In the genomic region with DNA sequence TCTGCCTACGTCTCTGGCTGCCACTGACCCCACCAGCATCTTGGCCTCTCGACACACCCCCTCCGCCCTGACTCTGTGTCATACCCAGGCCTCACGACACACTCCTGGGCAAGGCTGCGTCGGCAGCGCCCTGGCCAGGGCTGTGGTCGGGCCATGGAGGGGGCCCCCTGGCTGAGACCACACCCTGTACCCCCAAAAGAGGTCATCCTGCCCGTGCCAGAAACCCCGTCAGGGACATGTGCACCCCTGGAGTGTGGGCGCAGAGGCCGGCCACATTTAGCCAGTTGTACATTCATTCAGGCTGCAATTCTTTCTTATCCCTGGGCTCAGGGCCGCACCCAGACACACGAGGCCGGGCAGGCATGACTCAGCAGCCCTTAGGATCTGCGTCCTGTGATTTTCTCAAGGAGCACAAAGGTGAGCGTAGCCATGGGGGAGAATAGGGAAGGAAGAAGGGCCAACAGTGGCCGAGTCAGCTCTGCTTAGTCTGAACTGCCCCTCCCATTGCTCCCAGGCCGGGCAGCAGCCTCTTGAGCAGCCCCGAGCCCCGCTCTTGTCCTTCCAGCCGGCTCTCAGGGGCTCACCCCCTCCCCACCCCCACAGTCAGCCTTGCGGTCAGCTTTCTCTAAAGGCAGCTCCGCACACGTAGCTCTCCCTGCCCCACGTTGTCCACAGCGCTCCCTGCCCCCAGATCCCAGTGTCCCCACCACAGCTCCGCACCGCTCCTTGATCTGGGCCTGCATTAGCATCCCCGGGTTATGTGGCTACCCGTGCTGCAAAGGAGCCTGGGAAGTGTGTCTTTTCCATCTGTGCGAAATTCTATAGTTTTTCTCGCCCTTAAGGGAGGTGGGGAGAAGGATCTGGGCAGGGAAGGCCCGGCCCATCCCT, we compare ENCODE assay signal across 8 cellular contexts. TPM values are rescaled to one million over a fixed set of nuclear protein-coding genes. Genes with fewer than 3 reads are reported as not detected.
DNase-seq lines count a peak whose midpoint lies in the region; ATAC-seq and TF ChIP-seq lines count a peak whose summit lies in the region.

No MANE protein-coding gene starts in this region.

- peak; percentile 50 for ATAC-seq in naive thymus-derived CD4-positive, alpha-beta T cell
- no peak for ATAC-seq in HG03039 (IDR thresholded peaks at IDR 0.05; ENCODE audit: unreplicated experiment)
- ATAC-seq in HG02973 (IDR thresholded peaks at IDR 0.05; ENCODE audit: unreplicated experiment), result no peak
- no peak for ATAC-seq in GM19351 (IDR thresholded peaks at IDR 0.05; ENCODE audit: unreplicated experiment)

- H3K4me3 ChIP-seq in BLaER1 treated with 17β-estradiol and CSF1 and Interleukin-3, amounts not matched to agents 10 nM and 100 nM, result 0 out of 20 replicates have a peak overlapping the region, but pooled peaks of 1 of the 10 experiments have one; percentile 1
- H3K4me3 ChIP-seq in NT2/D1 (ENCODE audit: insufficient read length, low read depth) (no peak overlapping the region), epithelial cell of proximal tubule (ENCODE audit: low read depth, low read length) (no peak overlapping the region)
- no peak overlapping the region for H3K4me3 ChIP-seq in naive thymus-derived CD4-positive, alpha-beta T cell (ENCODE audit: low read length)

- peak overlapping the region in 10 of 11 experiments; percentile 15 to 70 (median 58); a peak in 17 of 22 replicates for H3K9ac ChIP-seq in BLaER1 treated with 17β-estradiol and CSF1 and Interleukin-3, amounts not matched to agents 10 nM and 100 nM
- peak overlapping the region; percentile 70 for H3K9ac ChIP-seq in NT2/D1 (ENCODE audit: insufficient read length, low read depth)

- CTCF ChIA-PET in naive thymus-derived CD4-positive, alpha-beta T cell (lab: Charles Lee), result no interaction called here

- peaks cover 34 to 75% (median 56%) of the 10 kb centered on the region in 10 experiments for H3K4me1 ChIP-seq in BLaER1 treated with 17β-estradiol and CSF1 and Interleukin-3, amounts not matched to agents 10 nM and 100 nM
- peaks cover 42% of the 10 kb centered on the region for H3K4me1 ChIP-seq in NT2/D1 (ENCODE audit: insufficient read depth, insufficient read length)
- H3K4me1 ChIP-seq in naive thymus-derived CD4-positive, alpha-beta T cell (ENCODE audit: control insufficient read depth in 2 of 2, insufficient read depth in 2 of 2, low read length in 2 of 2), result no peaks in the 10 kb centered on the region

- H3K27me3 ChIP-seq in BLaER1 treated with 17β-estradiol and CSF1 and Interleukin-3, amounts not matched to agents 10 nM and 100 nM, result no peaks in the 10 kb centered on the region
- no peaks in the 10 kb centered on the region for H3K27me3 ChIP-seq in NT2/D1 (ENCODE audit: insufficient read depth, insufficient read length)
- H3K27me3 ChIP-seq in naive thymus-derived CD4-positive, alpha-beta T cell (ENCODE audit: control insufficient read depth in 2 of 2, insufficient read depth in 2 of 2, low read length in 2 of 2), result no peaks in the 10 kb centered on the region

- H3K9me3 ChIP-seq in BLaER1 treated with 17β-estradiol and CSF1 and Interleukin-3, amounts not matched to agents 10 nM and 100 nM (replicated peaks in 1 of 11), result peaks cover 0 to 26% (median 7%) of the 10 kb centered on the region in 11 experiments; a peak in 12 of 22 replicates
- H3K9me3 ChIP-seq in NT2/D1 (ENCODE audit: insufficient read depth, low read length), result no peaks in the 10 kb centered on the region
- H3K9me3 ChIP-seq in naive thymus-derived CD4-positive, alpha-beta T cell (ENCODE audit: control insufficient read depth in 2 of 3, low read length in 3 of 3), result no peaks in the 10 kb centered on the region

- no peaks in the 10 kb centered on the region for H3K27me3 Mint-ChIP-seq in naive thymus-derived CD4-positive, alpha-beta T cell

- H3K36me3 ChIP-seq in BLaER1 treated with 17β-estradiol and CSF1 and Interleukin-3, amounts not matched to agents 10 nM and 100 nM, result peaks cover 9 to 25% (median 13%) of the 10 kb centered on the region in 11 experiments; a peak in 21 of 22 replicates
- peaks cover 14% of the 10 kb centered on the region for H3K36me3 ChIP-seq in NT2/D1 (ENCODE audit: insufficient read depth, insufficient read length, low read length)
- peaks cover 0 to 9% (median 0%) of the 10 kb centered on the region in 3 experiments for H3K36me3 ChIP-seq in naive thymus-derived CD4-positive, alpha-beta T cell (ENCODE audit: control insufficient read depth in 2 of 3, insufficient read depth in 3 of 3, low read length in 3 of 3)

- peak overlapping the region; percentile 4 to 74 (median 62); a peak in 20 of 22 replicates for H3K27ac ChIP-seq in BLaER1 treated with 17β-estradiol and CSF1 and Interleukin-3, amounts not matched to agents 10 nM and 100 nM
- H3K27ac ChIP-seq in naive thymus-derived CD4-positive, alpha-beta T cell (ENCODE audit: low read depth, low read length), result no peak overlapping the region

- intact Hi-C loops in naive thymus-derived CD4-positive, alpha-beta T cell (cut with micrococcal nuclease), result no loop called here

- peak overlapping the region in 8 of 11 experiments; percentile 50 to 98 (median 77); a peak in 16 of 22 replicates for H3K4me2 ChIP-seq in BLaER1 treated with 17β-estradiol and CSF1 and Interleukin-3, amounts not matched to agents 10 nM and 100 nM

- H3K4me3 Mint-ChIP-seq in naive thymus-derived CD4-positive, alpha-beta T cell, result no peak overlapping the region

- peaks cover 0 to 13% (median 7%) of the 10 kb centered on the region in 7 donors for H3K4me1 Mint-ChIP-seq in naive thymus-derived CD4-positive, alpha-beta T cell

- no peaks in the 10 kb centered on the region for H3K9me3 Mint-ChIP-seq in naive thymus-derived CD4-positive, alpha-beta T cell

- H3K27ac Mint-ChIP-seq in naive thymus-derived CD4-positive, alpha-beta T cell, result no peak overlapping the region

- POLR2A ChIA-PET in naive thymus-derived CD4-positive, alpha-beta T cell (lab: Charles Lee), result no interaction called here

- H4K20me1 ChIP-seq in BLaER1 treated with 17β-estradiol and CSF1 and Interleukin-3, amounts not matched to agents 10 nM and 100 nM, result peaks cover 0 to 25% (median under 1%) of the 10 kb centered on the region in 11 experiments; a peak in 9 of 22 replicates

- DNase-seq in NT2/D1 (ENCODE audit: low read depth, low spot score), result no peak
- peak; percentile 56 for DNase-seq in epithelial cell of proximal tubule (ENCODE audit: low read depth)
- DNase-seq in naive thymus-derived CD4-positive, alpha-beta T cell, result no peak
- no peak for DNase-seq in DMS 273 treated with DMSO at 0.1 percent for 48 hours (lab: John Stamatoyannopoulos, UW)

- TF ChIP-seq CTCF in epithelial cell of proximal tubule (conservative IDR thresholded peaks at IDR 0.05; ENCODE audit: low read depth, low read length), result no peak

- peaks cover under 1 to 12% (median 10%) of the 10 kb centered on the region in 5 donors for H3K36me3 Mint-ChIP-seq in naive thymus-derived CD4-positive, alpha-beta T cell

RNA-seq across cellular contexts. Expression of a gene that starts 7.9 kb away (rescaled TPM):
- 11.0 and 20.1 TPM in 2 replicates for total RNA-seq in epithelial cell of proximal tubule
- total RNA-seq in naive thymus-derived CD4-positive, alpha-beta T cell, result 10 to 100 TPM; 14.7 to 66.5 (median 36.6) TPM
- 10 to 100 TPM; 52.2 to 59.7 TPM for polyA plus RNA-seq in naive thymus-derived CD4-positive, alpha-beta T cell

RNA-seq across cellular contexts. Expression of a gene that starts 21.2 kb away (rescaled TPM):
- total RNA-seq in epithelial cell of proximal tubule, result 26.1 and 40.4 TPM in 2 replicates
- 10 to 100 TPM; 24.2 to 33.1 (median 28.8) TPM for total RNA-seq in naive thymus-derived CD4-positive, alpha-beta T cell
- 10 to 100 TPM; 10.1 to 21.8 TPM for polyA plus RNA-seq in naive thymus-derived CD4-positive, alpha-beta T cell

RNA-seq across cellular contexts. Expression of a gene that starts 49.3 kb away (rescaled TPM):
- 121 and 130 TPM in 2 replicates for total RNA-seq in epithelial cell of proximal tubule
- 100 to 1,000 TPM in 1 of 5 experiments, 10 to 100 TPM in 4; 71.1 to 103 (median 97.0) TPM for total RNA-seq in naive thymus-derived CD4-positive, alpha-beta T cell
- polyA plus RNA-seq in naive thymus-derived CD4-positive, alpha-beta T cell, result 10 to 100 TPM; 27.8 to 40.3 TPM
